8 cellular contexts compared by ENCODE assay signal in genomic region chr3:65785065-65785645, GRCh38.
DNase-seq lines count a peak whose midpoint lies in the region; ATAC-seq and TF ChIP-seq lines count a peak whose summit lies in the region.

No MANE protein-coding gene starts in this region.

- H3K27me3 Mint-ChIP-seq in chondrocyte (ENCODE audit: low read depth): no peaks in the 10 kb centered on the region
- H3K27me3 Mint-ChIP-seq in naive thymus-derived CD4-positive, alpha-beta T cell: peaks cover 0 to 3% (median 0%) of the 10 kb centered on the region in 5 donors

- no peaks in the 10 kb centered on the region for H3K4me1 ChIP-seq in naive thymus-derived CD4-positive, alpha-beta T cell (ENCODE audit: control insufficient read depth in 2 of 2, insufficient read depth in 2 of 2, low read length in 2 of 2)

- intact Hi-C loops in naive thymus-derived CD4-positive, alpha-beta T cell (cut with micrococcal nuclease): no loop called here

- POLR2A ChIA-PET in naive thymus-derived CD4-positive, alpha-beta T cell (lab: Charles Lee): no interaction called here

- no peak overlapping the region for H3K4me3 ChIP-seq in naive thymus-derived CD4-positive, alpha-beta T cell (ENCODE audit: low read length)

- CTCF ChIA-PET in naive thymus-derived CD4-positive, alpha-beta T cell (lab: Charles Lee): no interaction called here

- no peaks in the 10 kb centered on the region for H3K36me3 ChIP-seq in naive thymus-derived CD4-positive, alpha-beta T cell (ENCODE audit: control insufficient read depth in 2 of 3, insufficient read depth in 3 of 3, low read length in 3 of 3)

- H3K27me3 ChIP-seq in naive thymus-derived CD4-positive, alpha-beta T cell (ENCODE audit: control insufficient read depth in 2 of 2, insufficient read depth in 2 of 2, low read length in 2 of 2): no peaks in the 10 kb centered on the region

- TF ChIP-seq CTCF in AG09319 (IDR thresholded peaks at IDR 0.05; ENCODE audit: low read depth, low read length) (peak; percentile 61), chondrocyte (IDR thresholded peaks at IDR 0.05) (peak; percentile 98)

- DNase-seq in AG09319 (ENCODE audit: extremely low read depth, low read depth) (peak; percentile 44), HCEC 1CT (peak; percentile 65), NCI-H82 (lab: John Stamatoyannopoulos, UW) (peak; percentile 74), chondrocyte (ENCODE audit: low spot score) (no peak), medulla oblongata (ENCODE audit: extremely low spot score) (peak; percentile 80)
- DNase-seq in activated CD4-positive, CD25-positive, alpha-beta regulatory T cell treated with anti-CD3 and anti-CD28 coated beads, Interleukin-2, amount 50 U/mL, for 72 hours: no peak
- DNase-seq in naive thymus-derived CD4-positive, alpha-beta T cell: no peak
- no peak for DNase-seq in effector CD8-positive, alpha-beta T cell (lab: John Stamatoyannopoulos, UW)

- H3K27ac Mint-ChIP-seq in chondrocyte (ENCODE audit: unreplicated experiment): peak overlapping the region; percentile 95
- H3K27ac Mint-ChIP-seq in naive thymus-derived CD4-positive, alpha-beta T cell: no peak overlapping the region

- peaks cover 45% of the 10 kb centered on the region for H3K4me1 Mint-ChIP-seq in chondrocyte (ENCODE audit: low read depth)
- no peaks in the 10 kb centered on the region for H3K4me1 Mint-ChIP-seq in naive thymus-derived CD4-positive, alpha-beta T cell

- H3K9me3 Mint-ChIP-seq in chondrocyte (ENCODE audit: low read depth): no peaks in the 10 kb centered on the region
- H3K9me3 Mint-ChIP-seq in naive thymus-derived CD4-positive, alpha-beta T cell: peaks cover 0 to 8% (median 0%) of the 10 kb centered on the region in 11 donors

- no peak for ATAC-seq in naive thymus-derived CD4-positive, alpha-beta T cell

- H3K4me3 Mint-ChIP-seq in chondrocyte (ENCODE audit: unreplicated experiment): no peak overlapping the region
- no peak overlapping the region for H3K4me3 Mint-ChIP-seq in naive thymus-derived CD4-positive, alpha-beta T cell

- no peaks in the 10 kb centered on the region for H3K9me3 ChIP-seq in naive thymus-derived CD4-positive, alpha-beta T cell (ENCODE audit: control insufficient read depth in 2 of 3, low read length in 3 of 3)

- no peaks in the 10 kb centered on the region for H3K36me3 Mint-ChIP-seq in chondrocyte (ENCODE audit: low read depth)
- no peaks in the 10 kb centered on the region for H3K36me3 Mint-ChIP-seq in naive thymus-derived CD4-positive, alpha-beta T cell

- no peak overlapping the region for H3K27ac ChIP-seq in naive thymus-derived CD4-positive, alpha-beta T cell (ENCODE audit: low read depth, low read length)

Comparison
In these comparisons a context has a peak if more than half of its experiments do, and no peak if none do; other contexts are left out.
1. DNase-seq: peak in AG09319 (single experiment), HCEC 1CT (single experiment), NCI-H82 (single experiment) and medulla oblongata (single experiment); none in chondrocyte (single experiment), activated CD4-positive, CD25-positive, alpha-beta regulatory T cell treated with anti-CD3 and anti-CD28 coated beads, Interleukin-2, amount 50 U/mL, for 72 hours (single experiment), naive thymus-derived CD4-positive, alpha-beta T cell (0 of 9) and effector CD8-positive, alpha-beta T cell (single experiment).